Comparison of ENCODE assay signal across 18 cellular contexts in the genomic region with DNA sequence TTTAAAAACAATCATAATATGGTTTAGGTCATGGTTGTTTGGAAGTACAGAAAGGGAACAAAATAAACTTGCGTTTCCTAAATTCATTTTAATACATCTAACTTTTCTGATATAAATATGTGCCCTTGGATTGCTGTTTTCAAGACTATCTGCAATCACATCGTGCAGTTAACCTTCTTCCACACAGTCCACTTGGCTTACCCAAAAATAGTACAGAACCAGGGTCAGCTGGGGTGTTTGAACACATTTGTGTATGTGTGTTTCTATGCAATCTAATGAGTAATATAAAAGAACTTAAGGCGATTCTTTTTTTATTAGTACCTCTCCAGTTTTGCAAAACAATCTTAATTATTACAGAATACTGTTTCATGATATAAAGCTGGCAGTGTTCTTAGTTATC. TPM values are rescaled to one million over a fixed set of nuclear protein-coding genes. Genes with fewer than 3 reads are reported as not detected.
A peak's percentile ranks its signal among the peaks of the same experiment; 100 is the strongest.
DNase-seq lines count a peak whose midpoint lies in the region; ATAC-seq and TF ChIP-seq lines count a peak whose summit lies in the region.
"Had no signal": no experiment of that assay in that cellular context is flagged by ENCODE, and none has a peak within 500 bp of the region (broad histone marks: within the 10 kb centered on the region; RNA-seq: fewer than 3 reads in every experiment).

No MANE protein-coding gene starts in this region.

- H3K4me1 ChIP-seq in CD8-positive, alpha-beta memory T cell (ENCODE audit: insufficient read depth, low read length) = peaks cover 27% of the 10 kb centered on the region
- H3K4me1 ChIP-seq: A549, thyroid gland had no signal

- TF ChIP-seq CTCF in activated B cell treated with CpG ODN at 0.5 μM for 24 hours (IDR thresholded peaks at IDR 0.05) (no peak), WTC11 (IDR thresholded peaks at IDR 0.05) (no peak)

- intact Hi-C loops in activated CD4-positive, alpha-beta T cell treated with anti-CD3 and anti-CD28 coated beads, Interleukin-2, amount 10 ng/mL, durations not matched to agents 24 days and 14 days (cut with micrococcal nuclease) = loop anchor here (2.0 to 5.0 kb wide), 4 partner anchors 105 to 301 kb away; a partner anchor contains a TSS
- intact Hi-C loops in activated B cell treated with CpG ODN at 0.5 μM for 24 hours (cut with micrococcal nuclease) = loop anchor here (1.0 kb wide), 1 partner anchor 8 kb away; no protein-coding TSS in a partner anchor

- CTCF ChIA-PET in CD8-positive, alpha-beta memory T cell (lab: Charles Lee) = interaction anchor here (1.5 kb wide), 1 partner anchor 212 kb away, joined by 5 read pairs; no protein-coding TSS in a partner anchor
- CTCF ChIA-PET in activated B cell treated with CpG ODN at 0.5 μM for 24 hours (lab: Charles Lee) (interaction anchor here (1.8 kb wide), 1 partner anchor 212 kb away, joined by 9 read pairs; no protein-coding TSS in a partner anchor), WTC11 (lab: Charles Lee) (no interaction called here)

- H3K9me3 ChIP-seq in CD8-positive, alpha-beta memory T cell (ENCODE audit: low read length) = no peaks in the 10 kb centered on the region
- H3K9me3 ChIP-seq: A549, esophagus muscularis mucosa, SK-N-SH, thyroid gland had no signal

- no peaks in the 10 kb centered on the region for H3K36me3 ChIP-seq in CD8-positive, alpha-beta memory T cell (ENCODE audit: insufficient read depth, low read length)
- H3K36me3 ChIP-seq: esophagus muscularis mucosa, thyroid gland had no signal

- H3K4me1 Mint-ChIP-seq in activated CD4-positive, alpha-beta T cell treated with anti-CD3 and anti-CD28 coated beads, Interleukin-2, amount 10 ng/mL, durations not matched to agents 24 days and 14 days = peaks cover 63% of the 10 kb centered on the region
- peaks cover 55 to 88% (median 88%) of the 10 kb centered on the region in 3 donors for H3K4me1 Mint-ChIP-seq in CD8-positive, alpha-beta memory T cell
- H3K4me1 Mint-ChIP-seq in activated B cell treated with CpG ODN at 0.5 μM for 24 hours (peaks cover 69% of the 10 kb centered on the region), immature natural killer cell (peaks cover 42 to 70% of the 10 kb centered on the region in 2 donors), WTC11 (peaks cover 8% of the 10 kb centered on the region; the same call in 1 of the 2 replicates)

- H3K4me3 Mint-ChIP-seq in activated CD4-positive, alpha-beta T cell treated with anti-CD3 and anti-CD28 coated beads, Interleukin-2, amount 10 ng/mL, durations not matched to agents 24 days and 14 days = peak overlapping the region; percentile 78
- peak overlapping the region; percentile 44 to 82 (median 75) for H3K4me3 Mint-ChIP-seq in CD8-positive, alpha-beta memory T cell
- H3K4me3 Mint-ChIP-seq in activated B cell treated with CpG ODN at 0.5 μM for 24 hours (peak overlapping the region; percentile 68), immature natural killer cell (peak overlapping the region in 3 of 5 donors; percentile 10 to 81 (median 72)), WTC11 (no peak overlapping the region)

- no peak for DNase-seq in activated CD4-positive, alpha-beta T cell treated with anti-CD3 and anti-CD28 coated beads, Interleukin-2, amount 10 ng/mL, durations not matched to agents 24 days and 14 days
- no peak for DNase-seq in activated CD4-positive, alpha-beta T cell treated with anti-CD3 and anti-CD28 coated beads, Interleukin-2, amount 50 U/mL, for 1 hour
- DNase-seq in CD8-positive, alpha-beta memory T cell = no peak
- DNase-seq in activated B cell treated with CpG ODN at 0.5 μM for 24 hours (no peak), immature natural killer cell (no peak), medulla oblongata (ENCODE audit: extremely low spot score) (no peak), WTC11 (ENCODE audit: low spot score) (no peak)
- DNase-seq in stimulated activated CD4-positive, alpha-beta T cell treated with anti-CD3 and anti-CD28 coated beads, Interleukin-2, amount 100 ng/mL, for 48 hours = no peak
- DNase-seq: glutamatergic neuron, NCI-H2029, NCI-H524 treated with DMSO at 0.1 percent for 48 hours, right cardiac atrium, SK-N-SH, thyroid gland had no signal

- no peaks in the 10 kb centered on the region for H3K27me3 Mint-ChIP-seq in activated CD4-positive, alpha-beta T cell treated with anti-CD3 and anti-CD28 coated beads, Interleukin-2, amount 10 ng/mL, durations not matched to agents 24 days and 14 days
- peaks cover 0 to 2% of the 10 kb centered on the region in 2 donors for H3K27me3 Mint-ChIP-seq in CD8-positive, alpha-beta memory T cell
- H3K27me3 Mint-ChIP-seq in activated B cell treated with CpG ODN at 0.5 μM for 24 hours (no peaks in the 10 kb centered on the region), immature natural killer cell (ENCODE audit: low read depth in 3 of 3) (peaks cover 0 to 4% (median 4%) of the 10 kb centered on the region in 3 donors), WTC11 (ENCODE audit: low read depth) (no peaks in the 10 kb centered on the region)

- no peak overlapping the region for H3K4me3 ChIP-seq in CD8-positive, alpha-beta memory T cell (ENCODE audit: low read length)
- H3K4me3 ChIP-seq: A549, esophagus muscularis mucosa, thyroid gland had no signal

- no peaks in the 10 kb centered on the region for H3K9me3 Mint-ChIP-seq in activated CD4-positive, alpha-beta T cell treated with anti-CD3 and anti-CD28 coated beads, Interleukin-2, amount 10 ng/mL, durations not matched to agents 24 days and 14 days
- no peaks in the 10 kb centered on the region for H3K9me3 Mint-ChIP-seq in CD8-positive, alpha-beta memory T cell
- H3K9me3 Mint-ChIP-seq in activated B cell treated with CpG ODN at 0.5 μM for 24 hours (no peaks in the 10 kb centered on the region), immature natural killer cell (no peaks in the 10 kb centered on the region), WTC11 (no peaks in the 10 kb centered on the region)

- H3K36me3 Mint-ChIP-seq in activated CD4-positive, alpha-beta T cell treated with anti-CD3 and anti-CD28 coated beads, Interleukin-2, amount 10 ng/mL, durations not matched to agents 24 days and 14 days (ENCODE audit: low read depth) = peaks cover 45% of the 10 kb centered on the region
- H3K36me3 Mint-ChIP-seq in CD8-positive, alpha-beta memory T cell = peaks cover 0 to 19% (median 5%) of the 10 kb centered on the region in 3 donors
- H3K36me3 Mint-ChIP-seq in activated B cell treated with CpG ODN at 0.5 μM for 24 hours (ENCODE audit: low read depth) = peaks cover 17% of the 10 kb centered on the region
- peaks cover 0 to 3% (median 0%) of the 10 kb centered on the region in 3 donors for H3K36me3 Mint-ChIP-seq in immature natural killer cell
- H3K36me3 Mint-ChIP-seq in WTC11 = no peaks in the 10 kb centered on the region

- ATAC-seq in activated B cell treated with CpG ODN at 0.5 μM for 24 hours (ENCODE audit: low read depth) (no peak), WTC11 (no peak)
- ATAC-seq: A549 had no signal

- peak overlapping the region; percentile 36 for H3K27ac ChIP-seq in CD8-positive, alpha-beta memory T cell (ENCODE audit: low read depth, low read length)
- H3K27ac ChIP-seq: A549, esophagus muscularis mucosa, thyroid gland, VCaP had no signal

- H3K27ac Mint-ChIP-seq in activated CD4-positive, alpha-beta T cell treated with anti-CD3 and anti-CD28 coated beads, Interleukin-2, amount 10 ng/mL, durations not matched to agents 24 days and 14 days = peak overlapping the region; percentile 95
- peak overlapping the region in 6 of 8 donors; percentile 4 to 87 (median 62) for H3K27ac Mint-ChIP-seq in CD8-positive, alpha-beta memory T cell
- H3K27ac Mint-ChIP-seq in activated B cell treated with CpG ODN at 0.5 μM for 24 hours (peak overlapping the region; percentile 74), immature natural killer cell (peak overlapping the region in 4 of 6 donors; percentile 46 to 82 (median 74)), WTC11 (no peak overlapping the region)

- POLR2A ChIA-PET in CD8-positive, alpha-beta memory T cell (lab: Charles Lee) = no interaction called here
- POLR2A ChIA-PET in activated B cell treated with CpG ODN at 0.5 μM for 24 hours (lab: Charles Lee) (interaction anchor here (0.9 to 1.4 kb wide), 2 partner anchors 29 to 267 kb away, joined by 3 to 4 read pairs; no protein-coding TSS in a partner anchor), WTC11 (lab: Charles Lee) (no interaction called here)

- H3K27me3 ChIP-seq in CD8-positive, alpha-beta memory T cell (ENCODE audit: insufficient read depth, low read length, poor library complexity, severe bottlenecking) = no peaks in the 10 kb centered on the region
- H3K27me3 ChIP-seq: esophagus muscularis mucosa, thyroid gland had no signal

TF ChIP-seq in WTC11, 78 proteins besides CTCF, POLR2A, EP300 and RAD21 (continues in another document):
- TF ChIP-seq KAT7 (CRISPR knock-in tag; IDR thresholded peaks at IDR 0.05; ENCODE audit: borderline replicate concordance) (no peak), ZNF138 (CRISPR knock-in tag; conservative IDR thresholded peaks at IDR 0.05) (no peak)
- TF ChIP-seq, protein P1, sequence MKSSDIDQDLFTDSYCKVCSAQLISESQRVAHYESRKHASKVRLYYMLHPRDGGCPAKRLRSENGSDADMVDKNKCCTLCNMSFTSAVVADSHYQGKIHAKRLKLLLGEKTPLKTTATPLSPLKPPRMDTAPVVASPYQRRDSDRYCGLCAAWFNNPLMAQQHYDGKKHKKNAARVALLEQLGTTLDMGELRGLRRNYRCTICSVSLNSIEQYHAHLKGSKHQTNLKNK (CRISPR knock-in tag; IDR thresholded peaks at IDR 0.05) = no peak
- TF ChIP-seq, protein P2, sequence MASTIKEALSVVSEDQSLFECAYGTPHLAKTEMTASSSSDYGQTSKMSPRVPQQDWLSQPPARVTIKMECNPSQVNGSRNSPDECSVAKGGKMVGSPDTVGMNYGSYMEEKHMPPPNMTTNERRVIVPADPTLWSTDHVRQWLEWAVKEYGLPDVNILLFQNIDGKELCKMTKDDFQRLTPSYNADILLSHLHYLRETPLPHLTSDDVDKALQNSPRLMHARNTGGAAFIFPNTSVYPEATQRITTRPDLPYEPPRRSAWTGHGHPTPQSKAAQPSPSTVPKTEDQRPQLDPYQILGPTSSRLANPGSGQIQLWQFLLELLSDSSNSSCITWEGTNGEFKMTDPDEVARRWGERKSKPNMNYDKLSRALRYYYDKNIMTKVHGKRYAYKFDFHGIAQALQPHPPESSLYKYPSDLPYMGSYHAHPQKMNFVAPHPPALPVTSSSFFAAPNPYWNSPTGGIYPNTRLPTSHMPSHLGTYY (CRISPR knock-in tag; IDR thresholded peaks at IDR 0.05) = no peak

RNA-seq across cellular contexts. Expression of a gene that starts 19.9 kb away (rescaled TPM):
- total RNA-seq in activated CD4-positive, alpha-beta T cell treated with anti-CD3 and anti-CD28 coated beads, Interleukin-2, amount 10 ng/mL, durations not matched to agents 24 days and 14 days = 86.4 and 92.7 TPM in 2 replicates
- total RNA-seq in CD8-positive, alpha-beta memory T cell = 10 to 100 TPM; 82.6 to 83.2 TPM
- polyA plus RNA-seq in CD8-positive, alpha-beta memory T cell = 34.1 TPM
- total RNA-seq in activated B cell treated with CpG ODN at 0.5 μM for 24 hours (48.7 and 49.7 TPM in 2 replicates), WTC11 (2021) (1.0 to 1.3 TPM (median 1.2 TPM) in 3 replicates)
- 10 to 100 TPM; 15.4 to 21.0 (median 19.6) TPM for polyA plus RNA-seq in immature natural killer cell
- total RNA-seq: LHCN-M2 had no signal
- polyA plus RNA-seq: SK-N-SH had no signal

Comparison
In these comparisons a context has a peak if more than half of its experiments do, and no peak if none do; other contexts are left out.
1. RNA of a gene that starts 19.9 kb away (total RNA-seq): 86.4 to 92.7 TPM in activated CD4-positive, alpha-beta T cell treated with anti-CD3 and anti-CD28 coated beads, Interleukin-2, amount 10 ng/mL, durations not matched to agents 24 days and 14 days, 82.6 to 83.2 TPM in CD8-positive, alpha-beta memory T cell and 48.7 to 49.7 TPM in activated B cell treated with CpG ODN at 0.5 μM for 24 hours; 1.0 to 1.3 TPM in WTC11; every median in the first group is over 10 times any median in the second.